Comparison of ENCODE assay signal across 17 cellular contexts in genomic region chr10:84237199-84238051, GRCh38. TPM values are rescaled to one million over a fixed set of nuclear protein-coding genes. Genes with fewer than 3 reads are reported as not detected.
DNase-seq lines count a peak whose midpoint lies in the region; ATAC-seq and TF ChIP-seq lines count a peak whose summit lies in the region.
"Had no signal": no experiment of that assay in that cellular context is flagged by ENCODE, and none has a peak within 500 bp of the region (broad histone marks: within the 10 kb centered on the region; RNA-seq: fewer than 3 reads in every experiment).

No MANE protein-coding gene starts in this region.

- no peaks in the 10 kb centered on the region for H3K36me3 ChIP-seq in right atrium auricular region
- no peaks in the 10 kb centered on the region for H3K36me3 ChIP-seq in upper lobe of right lung
- H3K36me3 ChIP-seq in MG63, result no peaks in the 10 kb centered on the region
- H3K36me3 ChIP-seq: HAP-1, neutrophil had no signal

- H3K27ac ChIP-seq in right atrium auricular region, result no peak overlapping the region
- H3K27ac ChIP-seq in upper lobe of right lung, result no peak overlapping the region
- H3K27ac ChIP-seq: KMS-11, neutrophil, PC-9, skin epidermis had no signal

- H3K4me3 ChIP-seq in right atrium auricular region, result no peak overlapping the region
- H3K4me3 ChIP-seq in choroid plexus epithelial cell (ENCODE audit: low read depth, low read length), result no peak overlapping the region
- H3K4me3 ChIP-seq in upper lobe of right lung, result no peak overlapping the region
- no peak overlapping the region for H3K4me3 ChIP-seq in MG63
- H3K4me3 ChIP-seq: HAP-1, PC-9, skin epidermis had no signal

- H3K4me1 ChIP-seq in right atrium auricular region (no peaks in the 10 kb centered on the region), upper lobe of right lung (no peaks in the 10 kb centered on the region)
- H3K4me1 ChIP-seq: HAP-1 had no signal

- intact Hi-C loops in Right ventricle myocardium superior (cut with DNase I) (no loop called here), upper lobe of right lung (cut with DNase I) (no loop called here)

- ATAC-seq in Right ventricle myocardium superior (ENCODE audit: poor library complexity) (peak; percentile 79), upper lobe of right lung (peak; percentile 13), HG03521 (IDR thresholded peaks at IDR 0.05; ENCODE audit: unreplicated experiment) (no peak)

- H3K9me3 ChIP-seq in right atrium auricular region (no peaks in the 10 kb centered on the region), upper lobe of right lung (no peaks in the 10 kb centered on the region), MG63 (no peaks in the 10 kb centered on the region)
- H3K9me3 ChIP-seq: HAP-1, neutrophil had no signal

- H3K27me3 ChIP-seq in right atrium auricular region, result no peaks in the 10 kb centered on the region
- no peaks in the 10 kb centered on the region for H3K27me3 ChIP-seq in upper lobe of right lung
- no peaks in the 10 kb centered on the region for H3K27me3 ChIP-seq in MG63

- TF ChIP-seq CTCF in right atrium auricular region (IDR thresholded peaks at IDR 0.05) (peak in 1 of 2 donors; percentile 23), choroid plexus epithelial cell (conservative IDR thresholded peaks at IDR 0.05; ENCODE audit: low read depth, low read length) (peak; percentile 12), upper lobe of right lung (IDR thresholded peaks at IDR 0.05) (no peak)

- peak; percentile 72 for DNase-seq in Right ventricle myocardium superior
- no peak for DNase-seq in right atrium auricular region (ENCODE audit: low spot score)
- no peak for DNase-seq in choroid plexus epithelial cell (ENCODE audit: low read depth)
- peak; percentile 96 for DNase-seq in iPS-NIHi11 (ENCODE audit: low spot score)
- no peak for DNase-seq in upper lobe of right lung
- no peak for DNase-seq in superior temporal gyrus (ENCODE audit: extremely low spot score)
- DNase-seq in MG63, result no peak
- DNase-seq: activated naive CD8-positive, alpha-beta T cell treated with anti-CD3 and anti-CD28 coated beads, Interleukin-2, amount 10 ng/mL, durations not matched to agents 7 days and 5 days; mammary epithelial cell; NCI-H1436; NCI-H510A treated with DMSO at 0.1 percent for 48 hours; PC-9 had no signal

RNA-seq across cellular contexts. Expression of gene LRIT1, which starts 3.9 kb away (rescaled TPM):
- total RNA-seq in Right ventricle myocardium superior, result 0.13 TPM
- not detected for total RNA-seq in right atrium auricular region
- total RNA-seq in upper lobe of right lung, result not detected
- total RNA-seq in MG63 (2014; rRNA removed; shearing (Covaris generic); ENCODE audit: low replicate concordance), result not detected in 2 replicates
- total RNA-seq: activated naive CD8-positive, alpha-beta T cell treated with anti-CD3 and anti-CD28 coated beads, Interleukin-2, amount 10 ng/mL, durations not matched to agents 7 days and 5 days; mammary epithelial cell; PC-9 had no signal

RNA-seq across cellular contexts. Expression of gene RGR, which starts 7.4 kb away (rescaled TPM):
- total RNA-seq in Right ventricle myocardium superior (1.7 TPM), right atrium auricular region (not detected), upper lobe of right lung (0.41 TPM)
- total RNA-seq in MG63 (2014; rRNA removed; shearing (Covaris generic); ENCODE audit: low replicate concordance), result not detected in 2 replicates
- total RNA-seq: activated naive CD8-positive, alpha-beta T cell treated with anti-CD3 and anti-CD28 coated beads, Interleukin-2, amount 10 ng/mL, durations not matched to agents 7 days and 5 days; mammary epithelial cell; PC-9 had no signal

RNA-seq across cellular contexts. Expression of gene LRIT2, which starts 12.1 kb away (rescaled TPM):
- total RNA-seq in Right ventricle myocardium superior (not detected), right atrium auricular region (not detected), upper lobe of right lung (not detected)
- not detected in 2 replicates for total RNA-seq in MG63 (2014; rRNA removed; shearing (Covaris generic); ENCODE audit: low replicate concordance)
- total RNA-seq: activated naive CD8-positive, alpha-beta T cell treated with anti-CD3 and anti-CD28 coated beads, Interleukin-2, amount 10 ng/mL, durations not matched to agents 7 days and 5 days; mammary epithelial cell; PC-9 had no signal

RNA-seq across cellular contexts. Expression of gene CDHR1, which starts 43.1 kb away (rescaled TPM):
- total RNA-seq in Right ventricle myocardium superior (0.32 TPM), right atrium auricular region (1 to 10 TPM in 1 of 2 donors, under 1 TPM in 1; 0.55 to 1.6 TPM), upper lobe of right lung (0.35 TPM)
- total RNA-seq in MG63 (2014; rRNA removed; shearing (Covaris generic); ENCODE audit: low replicate concordance), result not detected in 2 replicates
- total RNA-seq: PC-9 had no signal

Comparison
In these comparisons a context has a peak if more than half of its experiments do, and no peak if none do; other contexts are left out.
1. DNase-seq: peak in Right ventricle myocardium superior (single experiment) and iPS-NIHi11 (single experiment); none in right atrium auricular region (single experiment), choroid plexus epithelial cell (single experiment), upper lobe of right lung (single experiment), superior temporal gyrus (single experiment) and MG63 (single experiment).